Comparison of ENCODE assay signal across 8 cellular contexts in genomic region chr19:12782424-12783225, GRCh38.
A peak's percentile ranks its signal among the peaks of the same experiment; 100 is the strongest.
DNase-seq lines count a peak whose midpoint lies in the region; ATAC-seq and TF ChIP-seq lines count a peak whose summit lies in the region.

No MANE protein-coding gene starts in this region.

- H3K27me3 ChIP-seq in NT2/D1 (ENCODE audit: insufficient read depth, insufficient read length), result peaks cover 3% of the 10 kb centered on the region
- H3K27me3 ChIP-seq in muscle layer of colon (ENCODE audit: control insufficient read depth in 1 of 2, insufficient read depth in 2 of 2, low read length in 2 of 2), result no peaks in the 10 kb centered on the region

- ATAC-seq in HG03280 (IDR thresholded peaks at IDR 0.05; ENCODE audit: unreplicated experiment) (peak; percentile 46), GM19467 (IDR thresholded peaks at IDR 0.05; ENCODE audit: unreplicated experiment) (no peak)

- H3K36me3 ChIP-seq in NT2/D1 (ENCODE audit: insufficient read depth, insufficient read length, low read length), result no peaks in the 10 kb centered on the region
- no peaks in the 10 kb centered on the region for H3K36me3 ChIP-seq in muscle layer of colon (ENCODE audit: insufficient read depth, low read length)

- no peaks in the 10 kb centered on the region for H3K9me3 ChIP-seq in NT2/D1 (ENCODE audit: insufficient read depth, low read length)
- H3K9me3 ChIP-seq in muscle layer of colon (ENCODE audit: low read length), result no peaks in the 10 kb centered on the region

- no peak for DNase-seq in NT2/D1 (ENCODE audit: low read depth, low spot score)
- DNase-seq in activated T-cell treated with anti-CD3 and anti-CD28 coated beads for 4 hours, result peak; percentile 88
- peak; percentile 86 to 90 for DNase-seq in erythroblast (lab: John Stamatoyannopoulos, UW)
- DNase-seq in stimulated activated CD8-positive, alpha-beta memory T cell treated with anti-CD3 and anti-CD28 coated beads, Interleukin-4, amount 100 ng/mL, for 48 hours, result peak; percentile 94

- peak; percentile 39 for TF ChIP-seq POLR2A in erythroblast (IDR thresholded peaks at IDR 0.05; ENCODE audit: low read length)

- TF ChIP-seq CTCF in GM12874 (IDR thresholded peaks at IDR 0.05; ENCODE audit: insufficient read depth, low read depth, low read length), result 0 out of 2 replicates have a peak, but pooled peaks have one; percentile 19

- H3K9ac ChIP-seq in NT2/D1 (ENCODE audit: insufficient read length, low read depth) (peak overlapping the region; percentile 86), muscle layer of colon (ENCODE audit: low read length) (peak overlapping the region; percentile 46)

- peak overlapping the region; percentile 87 for H3K27ac ChIP-seq in muscle layer of colon (ENCODE audit: low read depth, low read length)

- peaks cover 23% of the 10 kb centered on the region for H3K4me1 ChIP-seq in NT2/D1 (ENCODE audit: insufficient read depth, insufficient read length)
- peaks cover 32% of the 10 kb centered on the region for H3K4me1 ChIP-seq in muscle layer of colon (ENCODE audit: insufficient read depth, low read length)

- H3K4me3 ChIP-seq in NT2/D1 (ENCODE audit: insufficient read length, low read depth), result peak overlapping the region; percentile 59
- H3K4me3 ChIP-seq in muscle layer of colon (ENCODE audit: low read depth in 1 of 2, low read length in 2 of 2), result peak overlapping the region; percentile 53 to 64
